Comparison of ENCODE assay signal across 1 cellular context in genomic region chr17:17834974-17835373, GRCh38.
TF ChIP-seq lines count a peak whose summit lies in the region.

No MANE protein-coding gene starts in this region.

TF ChIP-seq in IMR-90, 13 proteins besides CTCF, POLR2A, EP300 and RAD21 (continued from another document):
- TF ChIP-seq SMC3 (IDR thresholded peaks at IDR 0.05; ENCODE audit: low read depth, low read length) (no peak), MAZ (IDR thresholded peaks at IDR 0.05; ENCODE audit: borderline replicate concordance, low read depth, low read length) (no peak), USF2 (IDR thresholded peaks at IDR 0.05; ENCODE audit: low read depth, low read length) (no peak), CEBPB (IDR thresholded peaks at IDR 0.05; ENCODE audit: low read depth, low read length) (no peak), FOS (IDR thresholded peaks at IDR 0.05; ENCODE audit: low read depth, low read length) (no peak), RFX5 (IDR thresholded peaks at IDR 0.05; ENCODE audit: low read depth, low read length) (no peak), NFE2L2 (IDR thresholded peaks at IDR 0.05; ENCODE audit: low read depth, low read length) (no peak), RCOR1 (IDR thresholded peaks at IDR 0.05; ENCODE audit: insufficient replicate concordance, low read length) (no peak), CHD1 (IDR thresholded peaks at IDR 0.05; ENCODE audit: low read depth, low read length) (no peak), BHLHE40 (IDR thresholded peaks at IDR 0.05; ENCODE audit: low read depth, low read length) (no peak), MXI1 (IDR thresholded peaks at IDR 0.05; ENCODE audit: borderline replicate concordance, low read depth, low read length) (no peak)
